Comparison of ENCODE assay signal across 8 cellular contexts in the genomic region with DNA sequence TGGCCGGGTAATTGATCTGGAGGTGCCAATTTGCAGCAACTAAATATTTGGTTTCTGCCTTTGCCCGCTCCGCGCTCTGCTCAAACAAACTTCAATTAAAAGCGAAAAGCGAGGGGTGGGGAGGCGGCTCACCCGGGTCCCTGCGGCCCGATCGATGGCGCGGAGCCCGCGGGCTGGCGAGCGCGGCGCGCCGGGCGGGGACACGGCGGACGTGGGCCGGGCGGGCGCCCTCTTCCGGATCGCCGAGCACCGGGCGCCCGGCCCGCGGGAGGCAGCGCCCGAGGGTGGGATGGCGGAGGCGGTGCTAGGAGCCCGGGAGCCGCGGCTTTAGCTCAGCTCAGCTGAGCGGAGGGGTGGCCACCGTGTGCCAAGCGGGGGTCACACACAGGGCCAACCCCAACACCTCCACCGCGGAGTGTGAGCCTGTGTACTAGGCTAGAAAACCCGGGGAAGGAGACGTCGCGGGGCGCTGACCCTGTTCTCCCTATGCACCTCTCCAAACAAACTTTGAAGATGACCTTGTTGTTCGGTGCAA. TPM values are rescaled to one million over a fixed set of nuclear protein-coding genes. Genes with fewer than 3 reads are reported as not detected.
A peak's percentile ranks its signal among the peaks of the same experiment; 100 is the strongest.
DNase-seq lines count a peak whose midpoint lies in the region; ATAC-seq, FAIRE-seq and TF ChIP-seq lines count a peak whose summit lies in the region.

No MANE protein-coding gene starts in this region.

- H2AFZ ChIP-seq in neural progenitor cell (replicated peaks) = peak overlapping the region; percentile 63

- ATAC-seq in GM21360 (IDR thresholded peaks at IDR 0.05; ENCODE audit: unreplicated experiment) (peak; percentile 40), HG02885 (IDR thresholded peaks at IDR 0.05; ENCODE audit: poor library complexity, unreplicated experiment) (no peak)

- H3K4me3 ChIP-seq in fibroblast of the aortic adventitia (ENCODE audit: low read depth, low read length) = peak overlapping the region; percentile 61
- peak overlapping the region; percentile 59 for H3K4me3 ChIP-seq in neural progenitor cell

- peak; percentile 38 for TF ChIP-seq CTCF in fibroblast of the aortic adventitia (IDR thresholded peaks at IDR 0.05; ENCODE audit: insufficient read depth, low read length)
- peak; percentile 41 for TF ChIP-seq CTCF in neural progenitor cell (IDR thresholded peaks at IDR 0.05)

- H3K9me3 Mint-ChIP-seq in neural progenitor cell = no peaks in the 10 kb centered on the region

- peaks cover 36% of the 10 kb centered on the region for H3K4me1 Mint-ChIP-seq in neural progenitor cell

- no peak for FAIRE-seq in urothelium cell line (lab: Jason Lieb, UNC)

- H3K4me2 ChIP-seq in neural progenitor cell = peak overlapping the region; percentile 97

- peaks cover 42% of the 10 kb centered on the region for H3F3A ChIP-seq in neural progenitor cell (ENCODE audit: low read depth)

- peaks cover 20% of the 10 kb centered on the region for H3K4me1 ChIP-seq in neural progenitor cell

- DNase-seq in AG08395 (ENCODE audit: low spot score) = peak; percentile 77
- DNase-seq in NCI-H748 (lab: John Stamatoyannopoulos, UW; ENCODE audit: unreplicated experiment) = peak; percentile 64
- peak; percentile 23 for DNase-seq in activated T-helper 1 cell treated with Interleukin-2 at 50 U/mL for 16 hours (ENCODE audit: low read depth)
- DNase-seq in fibroblast of the aortic adventitia (ENCODE audit: low read depth) = peak; percentile 41
- peak; percentile 53 for DNase-seq in neural progenitor cell (ENCODE audit: low spot score)
- peak; percentile 88 for DNase-seq in urothelium cell line (ENCODE audit: low spot score)

- H3K36me3 ChIP-seq in neural progenitor cell = no peaks in the 10 kb centered on the region

- H3K27me3 ChIP-seq in neural progenitor cell = peaks cover 51% of the 10 kb centered on the region

- no peak overlapping the region for H3K27ac Mint-ChIP-seq in neural progenitor cell

- H3K79me2 ChIP-seq in neural progenitor cell (ENCODE audit: low read depth) = no peaks in the 10 kb centered on the region

- H3K9me3 ChIP-seq in neural progenitor cell (ENCODE audit: low read depth) = no peaks in the 10 kb centered on the region

- H3K36me3 Mint-ChIP-seq in neural progenitor cell = peaks cover 6% of the 10 kb centered on the region

- H3K4me3 Mint-ChIP-seq in neural progenitor cell = peak overlapping the region; percentile 90

- no peak overlapping the region for H3K27ac ChIP-seq in neural progenitor cell

- H3K9ac ChIP-seq in neural progenitor cell = no peak overlapping the region

- peaks cover 29% of the 10 kb centered on the region for H3K27me3 Mint-ChIP-seq in neural progenitor cell (ENCODE audit: insufficient read depth, low read depth)

- peaks cover 35% of the 10 kb centered on the region for H4K20me1 ChIP-seq in neural progenitor cell (ENCODE audit: low read depth)

RNA-seq across cellular contexts. Expression of gene DCAKD, which starts 32.2 kb away (rescaled TPM):
- total RNA-seq in fibroblast of the aortic adventitia (ENCODE audit: low replicate concordance) = 22.2 and 31.3 TPM in 2 replicates
- total RNA-seq in neural progenitor cell (ENCODE audit: low replicate concordance) = 31.4 and 91.5 TPM in 2 replicates

RNA-seq across cellular contexts. Expression of gene NMT1, which starts 41.9 kb away (rescaled TPM):
- total RNA-seq in fibroblast of the aortic adventitia (ENCODE audit: low replicate concordance) (77.6 and 296 TPM in 2 replicates), neural progenitor cell (ENCODE audit: low replicate concordance) (95.0 and 101 TPM in 2 replicates)

RNA-seq across cellular contexts. Expression of gene C1QL1, which starts 51.1 kb away (rescaled TPM):
- total RNA-seq in fibroblast of the aortic adventitia (ENCODE audit: low replicate concordance) (0.09 TPM in 1 of 2 replicates, not detected in the other), neural progenitor cell (ENCODE audit: low replicate concordance) (4.7 TPM in 1 of 2 replicates, not detected in the other)

Comparison
In these comparisons a context has a peak if more than half of its experiments do, and no peak if none do; other contexts are left out.
1. DNase-seq: peak in every context shown above with its lines; median percentile 88 in urothelium cell line; 77 in AG08395; 64 in NCI-H748; 53 in neural progenitor cell; 41 in fibroblast of the aortic adventitia; 23 in activated T-helper 1 cell treated with Interleukin-2 at 50 U/mL for 16 hours.